In the genomic region with DNA sequence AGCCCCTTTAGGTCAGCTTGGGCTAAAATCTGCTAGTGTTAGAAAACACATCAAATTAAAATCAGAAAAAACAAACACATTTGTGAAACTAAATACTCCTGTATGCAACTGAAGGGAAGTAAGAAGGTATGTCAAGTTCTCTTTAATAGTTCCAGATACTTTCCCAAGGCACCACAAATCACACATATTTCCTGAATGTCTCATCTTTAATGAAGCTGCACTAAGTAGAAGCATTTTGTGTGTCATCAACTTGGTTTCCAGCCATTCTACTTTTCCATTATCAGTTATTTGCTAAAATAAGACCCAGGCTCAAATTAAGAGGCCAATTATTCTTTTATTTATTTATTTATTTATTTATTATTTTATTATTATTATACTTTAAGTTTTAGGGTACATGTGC, we compare ENCODE assay signal across 1 cellular context.
A peak's percentile ranks its signal among the peaks of the same experiment; 100 is the strongest.
TF ChIP-seq lines count a peak whose summit lies in the region.

No MANE protein-coding gene starts in this region.

TF ChIP-seq in SK-N-SH, 30 proteins besides CTCF, POLR2A, EP300 and RAD21 (continued from another document):
- TF ChIP-seq, protein P1, sequence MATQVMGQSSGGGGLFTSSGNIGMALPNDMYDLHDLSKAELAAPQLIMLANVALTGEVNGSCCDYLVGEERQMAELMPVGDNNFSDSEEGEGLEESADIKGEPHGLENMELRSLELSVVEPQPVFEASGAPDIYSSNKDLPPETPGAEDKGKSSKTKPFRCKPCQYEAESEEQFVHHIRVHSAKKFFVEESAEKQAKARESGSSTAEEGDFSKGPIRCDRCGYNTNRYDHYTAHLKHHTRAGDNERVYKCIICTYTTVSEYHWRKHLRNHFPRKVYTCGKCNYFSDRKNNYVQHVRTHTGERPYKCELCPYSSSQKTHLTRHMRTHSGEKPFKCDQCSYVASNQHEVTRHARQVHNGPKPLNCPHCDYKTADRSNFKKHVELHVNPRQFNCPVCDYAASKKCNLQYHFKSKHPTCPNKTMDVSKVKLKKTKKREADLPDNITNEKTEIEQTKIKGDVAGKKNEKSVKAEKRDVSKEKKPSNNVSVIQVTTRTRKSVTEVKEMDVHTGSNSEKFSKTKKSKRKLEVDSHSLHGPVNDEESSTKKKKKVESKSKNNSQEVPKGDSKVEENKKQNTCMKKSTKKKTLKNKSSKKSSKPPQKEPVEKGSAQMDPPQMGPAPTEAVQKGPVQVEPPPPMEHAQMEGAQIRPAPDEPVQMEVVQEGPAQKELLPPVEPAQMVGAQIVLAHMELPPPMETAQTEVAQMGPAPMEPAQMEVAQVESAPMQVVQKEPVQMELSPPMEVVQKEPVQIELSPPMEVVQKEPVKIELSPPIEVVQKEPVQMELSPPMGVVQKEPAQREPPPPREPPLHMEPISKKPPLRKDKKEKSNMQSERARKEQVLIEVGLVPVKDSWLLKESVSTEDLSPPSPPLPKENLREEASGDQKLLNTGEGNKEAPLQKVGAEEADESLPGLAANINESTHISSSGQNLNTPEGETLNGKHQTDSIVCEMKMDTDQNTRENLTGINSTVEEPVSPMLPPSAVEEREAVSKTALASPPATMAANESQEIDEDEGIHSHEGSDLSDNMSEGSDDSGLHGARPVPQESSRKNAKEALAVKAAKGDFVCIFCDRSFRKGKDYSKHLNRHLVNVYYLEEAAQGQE (IDR thresholded peaks at IDR 0.05; ENCODE audit: low read depth, low read length): no peak
- TF ChIP-seq MEF2A (IDR thresholded peaks at IDR 0.05; ENCODE audit: borderline replicate concordance, low read depth) (no peak), TEAD4 (IDR thresholded peaks at IDR 0.05; ENCODE audit: borderline replicate concordance, insufficient read depth) (0 out of 2 replicates have a peak, but pooled peaks have one; percentile 30), CHD2 (IDR thresholded peaks at IDR 0.05; ENCODE audit: low read length, partially characterized antibody) (no peak), FOXJ3 (CRISPR knock-in tag; IDR thresholded peaks at IDR 0.05) (no peak), YY1 (IDR thresholded peaks at IDR 0.05; ENCODE audit: low read depth) (no peak), TAF1 (IDR thresholded peaks at IDR 0.05; ENCODE audit: borderline replicate concordance, low read depth, low read length) (no peak), RXRA (IDR thresholded peaks at IDR 0.05; ENCODE audit: borderline replicate concordance, low read depth) (no peak), ELF1 (IDR thresholded peaks at IDR 0.05) (no peak), NRF1 (IDR thresholded peaks at IDR 0.05; ENCODE audit: low read depth, low read length) (no peak), FOSL2 (IDR thresholded peaks at IDR 0.05; ENCODE audit: borderline replicate concordance, low read depth) (peak; percentile 61; the same call in 1 of the 2 replicates), EZH2phosphoT487 (IDR thresholded peaks at IDR 0.05; ENCODE audit: borderline replicate concordance, low read depth) (no peak), RFX5 (IDR thresholded peaks at IDR 0.05; ENCODE audit: low read length) (no peak), GATA2 (CRISPR knock-in tag; IDR thresholded peaks at IDR 0.05) (no peak), NFIC (IDR thresholded peaks at IDR 0.05; ENCODE audit: borderline replicate concordance) (no peak)
- TF ChIP-seq, protein P2, sequence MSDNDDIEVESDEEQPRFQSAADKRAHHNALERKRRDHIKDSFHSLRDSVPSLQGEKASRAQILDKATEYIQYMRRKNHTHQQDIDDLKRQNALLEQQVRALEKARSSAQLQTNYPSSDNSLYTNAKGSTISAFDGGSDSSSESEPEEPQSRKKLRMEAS (IDR thresholded peaks at IDR 0.05; ENCODE audit: low read depth): no peak
- TF ChIP-seq, protein P3, sequence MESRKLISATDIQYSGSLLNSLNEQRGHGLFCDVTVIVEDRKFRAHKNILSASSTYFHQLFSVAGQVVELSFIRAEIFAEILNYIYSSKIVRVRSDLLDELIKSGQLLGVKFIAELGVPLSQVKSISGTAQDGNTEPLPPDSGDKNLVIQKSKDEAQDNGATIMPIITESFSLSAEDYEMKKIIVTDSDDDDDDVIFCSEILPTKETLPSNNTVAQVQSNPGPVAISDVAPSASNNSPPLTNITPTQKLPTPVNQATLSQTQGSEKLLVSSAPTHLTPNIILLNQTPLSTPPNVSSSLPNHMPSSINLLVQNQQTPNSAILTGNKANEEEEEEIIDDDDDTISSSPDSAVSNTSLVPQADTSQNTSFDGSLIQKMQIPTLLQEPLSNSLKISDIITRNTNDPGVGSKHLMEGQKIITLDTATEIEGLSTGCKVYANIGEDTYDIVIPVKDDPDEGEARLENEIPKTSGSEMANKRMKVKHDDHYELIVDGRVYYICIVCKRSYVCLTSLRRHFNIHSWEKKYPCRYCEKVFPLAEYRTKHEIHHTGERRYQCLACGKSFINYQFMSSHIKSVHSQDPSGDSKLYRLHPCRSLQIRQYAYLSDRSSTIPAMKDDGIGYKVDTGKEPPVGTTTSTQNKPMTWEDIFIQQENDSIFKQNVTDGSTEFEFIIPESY (IDR thresholded peaks at IDR 0.05; ENCODE audit: borderline replicate concordance, low read depth): no peak
- TF ChIP-seq, protein P4, sequence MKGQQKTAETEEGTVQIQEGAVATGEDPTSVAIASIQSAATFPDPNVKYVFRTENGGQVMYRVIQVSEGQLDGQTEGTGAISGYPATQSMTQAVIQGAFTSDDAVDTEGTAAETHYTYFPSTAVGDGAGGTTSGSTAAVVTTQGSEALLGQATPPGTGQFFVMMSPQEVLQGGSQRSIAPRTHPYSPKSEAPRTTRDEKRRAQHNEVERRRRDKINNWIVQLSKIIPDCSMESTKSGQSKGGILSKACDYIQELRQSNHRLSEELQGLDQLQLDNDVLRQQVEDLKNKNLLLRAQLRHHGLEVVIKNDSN (IDR thresholded peaks at IDR 0.05; ENCODE audit: borderline replicate concordance, low read depth): no peak
